ENCODE assay signal across 1 cellular context in genomic region chr1:218350909-218351616, GRCh38.
TF ChIP-seq lines count a peak whose summit lies in the region.

No MANE protein-coding gene starts in this region.

TF ChIP-seq in GM12878, 131 proteins besides CTCF, POLR2A, EP300 and RAD21:
- TF ChIP-seq SIX5 (IDR thresholded peaks at IDR 0.05; ENCODE audit: low read depth, low read length, severe bottlenecking) (no peak), BCLAF1 (IDR thresholded peaks at IDR 0.05) (no peak), REST (IDR thresholded peaks at IDR 0.05; ENCODE audit: low read depth, low read length) (no peak), PAX8 (IDR thresholded peaks at IDR 0.05) (no peak), TCF3 (IDR thresholded peaks at IDR 0.05; ENCODE audit: borderline replicate concordance, insufficient read depth, low read depth, low read length) (no peak), STAT1 (conservative IDR thresholded peaks at IDR 0.05) (no peak), ZNF24 (IDR thresholded peaks at IDR 0.05) (no peak), CBX5 (IDR thresholded peaks at IDR 0.05; ENCODE audit: low read depth) (no peak), POU2F2 (IDR thresholded peaks at IDR 0.05; ENCODE audit: borderline replicate concordance, low read depth, low read length) (no peak), CREB1 (IDR thresholded peaks at IDR 0.05; ENCODE audit: low read depth) (no peak), TCF7 (IDR thresholded peaks at IDR 0.05; ENCODE audit: borderline replicate concordance) (no peak), BHLHE40 (IDR thresholded peaks at IDR 0.05; ENCODE audit: borderline replicate concordance in 1 of 2, low read depth in 2 of 2, low read length in 1 of 2) (no peak), YY1 (IDR thresholded peaks at IDR 0.05; ENCODE audit: low read depth, low read length) (no peak), NRF1 (conservative IDR thresholded peaks at IDR 0.05; ENCODE audit: low read depth, low read length) (no peak), NKRF (conservative IDR thresholded peaks at IDR 0.05) (no peak), CREM (IDR thresholded peaks at IDR 0.05; ENCODE audit: low read depth) (no peak)
- TF ChIP-seq, protein P1, sequence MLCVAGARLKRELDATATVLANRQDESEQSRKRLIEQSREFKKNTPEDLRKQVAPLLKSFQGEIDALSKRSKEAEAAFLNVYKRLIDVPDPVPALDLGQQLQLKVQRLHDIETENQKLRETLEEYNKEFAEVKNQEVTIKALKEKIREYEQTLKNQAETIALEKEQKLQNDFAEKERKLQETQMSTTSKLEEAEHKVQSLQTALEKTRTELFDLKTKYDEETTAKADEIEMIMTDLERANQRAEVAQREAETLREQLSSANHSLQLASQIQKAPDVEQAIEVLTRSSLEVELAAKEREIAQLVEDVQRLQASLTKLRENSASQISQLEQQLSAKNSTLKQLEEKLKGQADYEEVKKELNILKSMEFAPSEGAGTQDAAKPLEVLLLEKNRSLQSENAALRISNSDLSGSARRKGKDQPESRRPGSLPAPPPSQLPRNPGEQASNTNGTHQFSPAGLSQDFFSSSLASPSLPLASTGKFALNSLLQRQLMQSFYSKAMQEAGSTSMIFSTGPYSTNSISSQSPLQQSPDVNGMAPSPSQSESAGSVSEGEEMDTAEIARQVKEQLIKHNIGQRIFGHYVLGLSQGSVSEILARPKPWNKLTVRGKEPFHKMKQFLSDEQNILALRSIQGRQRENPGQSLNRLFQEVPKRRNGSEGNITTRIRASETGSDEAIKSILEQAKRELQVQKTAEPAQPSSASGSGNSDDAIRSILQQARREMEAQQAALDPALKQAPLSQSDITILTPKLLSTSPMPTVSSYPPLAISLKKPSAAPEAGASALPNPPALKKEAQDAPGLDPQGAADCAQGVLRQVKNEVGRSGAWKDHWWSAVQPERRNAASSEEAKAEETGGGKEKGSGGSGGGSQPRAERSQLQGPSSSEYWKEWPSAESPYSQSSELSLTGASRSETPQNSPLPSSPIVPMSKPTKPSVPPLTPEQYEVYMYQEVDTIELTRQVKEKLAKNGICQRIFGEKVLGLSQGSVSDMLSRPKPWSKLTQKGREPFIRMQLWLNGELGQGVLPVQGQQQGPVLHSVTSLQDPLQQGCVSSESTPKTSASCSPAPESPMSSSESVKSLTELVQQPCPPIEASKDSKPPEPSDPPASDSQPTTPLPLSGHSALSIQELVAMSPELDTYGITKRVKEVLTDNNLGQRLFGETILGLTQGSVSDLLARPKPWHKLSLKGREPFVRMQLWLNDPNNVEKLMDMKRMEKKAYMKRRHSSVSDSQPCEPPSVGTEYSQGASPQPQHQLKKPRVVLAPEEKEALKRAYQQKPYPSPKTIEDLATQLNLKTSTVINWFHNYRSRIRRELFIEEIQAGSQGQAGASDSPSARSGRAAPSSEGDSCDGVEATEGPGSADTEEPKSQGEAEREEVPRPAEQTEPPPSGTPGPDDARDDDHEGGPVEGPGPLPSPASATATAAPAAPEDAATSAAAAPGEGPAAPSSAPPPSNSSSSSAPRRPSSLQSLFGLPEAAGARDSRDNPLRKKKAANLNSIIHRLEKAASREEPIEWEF (IDR thresholded peaks at IDR 0.05; ENCODE audit: insufficient replicate concordance, low read depth, low read length): no peak
